ENCODE assay signal across 25 cellular contexts in the genomic region with DNA sequence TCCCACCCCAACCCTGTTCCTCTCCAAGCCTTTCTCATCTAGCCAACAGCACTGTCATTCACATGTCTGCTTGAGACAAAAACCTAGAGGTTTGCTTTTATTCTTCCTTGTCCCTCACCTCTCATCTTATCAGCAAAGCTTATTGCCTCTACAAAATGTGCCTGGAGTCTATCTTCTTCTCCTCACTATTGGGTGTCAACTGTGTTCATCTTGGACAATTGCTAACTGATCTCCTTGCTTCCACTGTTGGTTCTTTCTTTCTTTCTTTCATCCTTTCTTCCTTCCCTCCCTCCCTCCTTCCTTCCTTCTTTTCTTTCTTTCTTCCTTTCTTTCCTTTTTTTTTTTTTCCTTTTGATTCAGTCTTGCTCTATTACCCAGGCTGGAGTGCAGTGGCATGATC. TPM values are rescaled to one million over a fixed set of nuclear protein-coding genes. Genes with fewer than 3 reads are reported as not detected.
"Had no signal": no experiment of that assay in that cellular context is flagged by ENCODE, and none has a peak within 500 bp of the region (broad histone marks: within the 10 kb centered on the region; RNA-seq: fewer than 3 reads in every experiment).

No MANE protein-coding gene starts in this region.

- H3K36me3 ChIP-seq: right lobe of liver had no signal

- H3K4me3 ChIP-seq: hepatocyte, right lobe of liver, smooth muscle cell had no signal

- H3K27ac Mint-ChIP-seq: activated CD4-positive, alpha-beta memory T cell treated with anti-CD3 and anti-CD28 coated beads, Interleukin-2, amount 10 ng/mL, durations not matched to agents 7 days and 5 days; activated CD4-positive, alpha-beta T cell treated with anti-CD3 and anti-CD28 coated beads, Interleukin-2, amount 10 ng/mL, durations not matched to agents 24 days and 14 days; activated naive CD8-positive, alpha-beta T cell treated with anti-CD3 and anti-CD28 coated beads, Interleukin-2, amount 50 U/mL, for 24 hours; dendritic cell treated with granulocyte-macrophage colony-stimulating factor and Interleukin-4, amounts not matched to agents 40 ng/mL and 50 ng/mL, for 4 days; immature natural killer cell; memory B cell; nephron progenitor cell; stimulated activated memory B cell treated with anti-CD40 and anti-IgM and Interleukin-4, amounts not matched to agents 10 μg/mL and 1 μg/mL and 100 μg/mL, for 72 hours had no signal

- H3K9ac ChIP-seq: parathyroid adenoma had no signal

- H3K4me1 Mint-ChIP-seq: activated CD4-positive, alpha-beta memory T cell treated with anti-CD3 and anti-CD28 coated beads, Interleukin-2, amount 10 ng/mL, durations not matched to agents 7 days and 5 days; activated CD4-positive, alpha-beta T cell treated with anti-CD3 and anti-CD28 coated beads, Interleukin-2, amount 10 ng/mL, durations not matched to agents 24 days and 14 days; activated naive CD8-positive, alpha-beta T cell treated with anti-CD3 and anti-CD28 coated beads, Interleukin-2, amount 50 U/mL, for 24 hours; immature natural killer cell; memory B cell; nephron progenitor cell; stimulated activated memory B cell treated with anti-CD40 and anti-IgM and Interleukin-4, amounts not matched to agents 10 μg/mL and 1 μg/mL and 100 μg/mL, for 72 hours had no signal

- H3K36me3 Mint-ChIP-seq: immature natural killer cell; memory B cell; stimulated activated memory B cell treated with anti-CD40 and anti-IgM and Interleukin-4, amounts not matched to agents 10 μg/mL and 1 μg/mL and 100 μg/mL, for 72 hours had no signal

- H3K27me3 Mint-ChIP-seq: activated CD4-positive, alpha-beta T cell treated with anti-CD3 and anti-CD28 coated beads, Interleukin-2, amount 10 ng/mL, durations not matched to agents 24 days and 14 days; dendritic cell treated with granulocyte-macrophage colony-stimulating factor and Interleukin-4, amounts not matched to agents 40 ng/mL and 50 ng/mL, for 4 days had no signal

- H3K79me2 ChIP-seq: hepatocyte, parathyroid adenoma had no signal

- H2AFZ ChIP-seq: hepatocyte, parathyroid adenoma had no signal

- H3K4me1 ChIP-seq: foreskin keratinocyte, parathyroid adenoma, right lobe of liver had no signal

- H3K4me2 ChIP-seq: hepatocyte, smooth muscle cell had no signal

- DNase-seq: activated CD4-positive, alpha-beta memory T cell treated with anti-CD3 and anti-CD28 coated beads, Interleukin-2, amount 10 ng/mL, durations not matched to agents 7 days and 5 days; activated CD4-positive, alpha-beta T cell treated with anti-CD3 and anti-CD28 coated beads, Interleukin-2, amount 10 ng/mL, durations not matched to agents 24 days and 14 days; activated effector memory CD4-positive, alpha-beta T cell treated with anti-CD3 and anti-CD28 coated beads, Interleukin-2, amount 50 U/mL, for 16 hours; activated naive CD4-positive, alpha-beta T cell treated with anti-CD3 and anti-CD28 coated beads, Interleukin-2, amount 50 U/mL, for 16 hours; activated naive CD8-positive, alpha-beta T cell treated with anti-CD3 and anti-CD28 coated beads, Interleukin-2, amount 50 U/mL, for 24 hours; effector CD8-positive, alpha-beta T cell; erythroblast; foreskin keratinocyte; immature natural killer cell; nephron progenitor cell; right lobe of liver; stimulated activated CD4-positive, alpha-beta T cell treated with anti-CD3 and anti-CD28 coated beads, Interleukin-15, amount 100 ng/mL, for 24 hours had no signal

- H3K9me3 Mint-ChIP-seq: activated CD4-positive, alpha-beta memory T cell treated with anti-CD3 and anti-CD28 coated beads, Interleukin-2, amount 10 ng/mL, durations not matched to agents 7 days and 5 days; activated CD4-positive, alpha-beta T cell treated with anti-CD3 and anti-CD28 coated beads, Interleukin-2, amount 10 ng/mL, durations not matched to agents 24 days and 14 days; activated naive CD8-positive, alpha-beta T cell treated with anti-CD3 and anti-CD28 coated beads, Interleukin-2, amount 50 U/mL, for 24 hours; dendritic cell treated with granulocyte-macrophage colony-stimulating factor and Interleukin-4, amounts not matched to agents 40 ng/mL and 50 ng/mL, for 4 days; immature natural killer cell; memory B cell; nephron progenitor cell; stimulated activated memory B cell treated with anti-CD40 and anti-IgM and Interleukin-4, amounts not matched to agents 10 μg/mL and 1 μg/mL and 100 μg/mL, for 72 hours had no signal

- H3K27ac ChIP-seq: foreskin keratinocyte, hepatocyte, parathyroid adenoma, right lobe of liver, VCaP had no signal

- H3K4me3 Mint-ChIP-seq: activated CD4-positive, alpha-beta memory T cell treated with anti-CD3 and anti-CD28 coated beads, Interleukin-2, amount 10 ng/mL, durations not matched to agents 7 days and 5 days; activated CD4-positive, alpha-beta T cell treated with anti-CD3 and anti-CD28 coated beads, Interleukin-2, amount 10 ng/mL, durations not matched to agents 24 days and 14 days; activated naive CD8-positive, alpha-beta T cell treated with anti-CD3 and anti-CD28 coated beads, Interleukin-2, amount 50 U/mL, for 24 hours; dendritic cell treated with granulocyte-macrophage colony-stimulating factor and Interleukin-4, amounts not matched to agents 40 ng/mL and 50 ng/mL, for 4 days; immature natural killer cell; memory B cell; nephron progenitor cell; stimulated activated memory B cell treated with anti-CD40 and anti-IgM and Interleukin-4, amounts not matched to agents 10 μg/mL and 1 μg/mL and 100 μg/mL, for 72 hours had no signal

- H3K9me3 ChIP-seq: right lobe of liver had no signal

- H3K27me3 ChIP-seq: foreskin keratinocyte, hepatocyte, right lobe of liver had no signal

- ATAC-seq: activated CD4-positive, CD25-positive, alpha-beta regulatory T cell treated with anti-CD3 and anti-CD28 coated beads, Interleukin-2, amount 50 U/mL, for 24 hours; activated naive CD8-positive, alpha-beta T cell treated with anti-CD3 and anti-CD28 coated beads, Interleukin-2, amount 50 U/mL, for 24 hours; foreskin keratinocyte; right lobe of liver; stimulated activated memory B cell treated with anti-CD40 and anti-IgM and Interleukin-4, amounts not matched to agents 10 μg/mL and 1 μg/mL and 100 μg/mL, for 72 hours had no signal

RNA-seq across cellular contexts. Expression of gene FOXL2, which starts 48.2 kb away (rescaled TPM):
- total RNA-seq: activated CD4-positive, alpha-beta memory T cell treated with anti-CD3 and anti-CD28 coated beads, Interleukin-2, amount 10 ng/mL, durations not matched to agents 7 days and 5 days; activated CD4-positive, alpha-beta T cell treated with anti-CD3 and anti-CD28 coated beads, Interleukin-2, amount 10 ng/mL, durations not matched to agents 24 days and 14 days; hepatocyte; lower leg skin; right lobe of liver; smooth muscle cell; T-helper 2 cell treated with Interferon-gamma antibody and Interleukin-4, amounts not matched to agents 100 ng/mL and 5 ng/mL, for 36 hours; ureter had no signal

RNA-seq across cellular contexts. Expression of gene FOXL2NB, which starts 48.3 kb away (rescaled TPM):
- total RNA-seq: activated CD4-positive, alpha-beta memory T cell treated with anti-CD3 and anti-CD28 coated beads, Interleukin-2, amount 10 ng/mL, durations not matched to agents 7 days and 5 days; activated CD4-positive, alpha-beta T cell treated with anti-CD3 and anti-CD28 coated beads, Interleukin-2, amount 10 ng/mL, durations not matched to agents 24 days and 14 days; glomerular endothelial cell; hepatocyte; lower leg skin; pulmonary artery endothelial cell; right lobe of liver; smooth muscle cell; T-helper 2 cell treated with Interferon-gamma antibody and Interleukin-4, amounts not matched to agents 100 ng/mL and 5 ng/mL, for 36 hours; ureter had no signal
